20 cellular contexts compared by ENCODE assay signal in genomic region chr2:212517693-212518092, GRCh38. TPM values are rescaled to one million over a fixed set of nuclear protein-coding genes. Genes with fewer than 3 reads are reported as not detected.
"Had no signal": no experiment of that assay in that cellular context is flagged by ENCODE, and none has a peak within 500 bp of the region (broad histone marks: within the 10 kb centered on the region; RNA-seq: fewer than 3 reads in every experiment).

No MANE protein-coding gene starts in this region.

- H3K4me3 ChIP-seq: heart right ventricle, lower lobe of right lung, transverse colon, uterus had no signal

- DNase-seq: activated CD4-positive, alpha-beta T cell treated with anti-CD3 and anti-CD28 coated beads, Interleukin-2, amount 50 U/mL, for 1 hour; activated CD4-positive, CD25-positive, alpha-beta regulatory T cell treated with anti-CD3 and anti-CD28 coated beads, Interleukin-2, amount 50 U/mL, for 72 hours; activated CD8-positive, alpha-beta T cell treated with anti-CD3 and anti-CD28 coated beads, Interleukin-2, amount 10 ng/mL, durations not matched to agents 7 days and 5 days; activated T-cell treated with anti-CD3 and anti-CD28 coated beads, Interleukin-2, amount 50 U/mL, for 1 hour; cerebellar nuclear complex; foreskin fibroblast; heart right ventricle; kidney; lower lobe of right lung; naive B cell; occipital lobe; stimulated activated CD4-positive, alpha-beta T cell treated with anti-CD3 and anti-CD28 coated beads, Interleukin-2, amount 100 ng/mL, for 48 hours; stimulated activated CD8-positive, alpha-beta memory T cell treated with anti-CD3 and anti-CD28 coated beads, Interleukin-4, amount 100 ng/mL, for 48 hours; stimulated activated naive B cell treated with anti-CD40 and anti-IgM and Interleukin-4, amounts not matched to agents 10 μg/mL and 1 μg/mL and 100 μg/mL, for 72 hours; transverse colon; uterus; WERI-Rb-1 had no signal

- H3K9me3 ChIP-seq: heart right ventricle, lower lobe of right lung, transverse colon, uterus had no signal

- ATAC-seq: activated CD8-positive, alpha-beta T cell treated with anti-CD3 and anti-CD28 coated beads, Interleukin-2, amount 10 ng/mL, durations not matched to agents 7 days and 5 days; heart right ventricle; left lobe of liver; lower lobe of right lung; stimulated activated naive B cell treated with anti-CD40 and anti-IgM and Interleukin-4, amounts not matched to agents 10 μg/mL and 1 μg/mL and 100 μg/mL, for 72 hours had no signal

- H3K27me3 ChIP-seq: heart right ventricle, transverse colon, uterus had no signal

- H3K27ac ChIP-seq: epithelial cell of prostate, heart right ventricle, lower lobe of right lung, transverse colon, uterus, WERI-Rb-1 had no signal

- H3K4me1 ChIP-seq: lower lobe of right lung, transverse colon, uterus had no signal

- H3K36me3 ChIP-seq: heart right ventricle, lower lobe of right lung, transverse colon, uterus, WERI-Rb-1 had no signal

RNA-seq across cellular contexts. Expression of gene ERBB4, which starts 20.9 kb away (rescaled TPM):
- total RNA-seq: activated CD8-positive, alpha-beta T cell treated with anti-CD3 and anti-CD28 coated beads, Interleukin-2, amount 10 ng/mL, durations not matched to agents 7 days and 5 days; T-helper 2 cell treated with Interferon-gamma antibody and Interleukin-4, amounts not matched to agents 100 ng/mL and 5 ng/mL, for 36 hours had no signal
